22 cellular contexts compared by ENCODE assay signal in genomic region chr21:14744368-14744767, GRCh38.
DNase-seq lines count a peak whose midpoint lies in the region; ATAC-seq, FAIRE-seq and TF ChIP-seq lines count a peak whose summit lies in the region.
"Had no signal": no experiment of that assay in that cellular context is flagged by ENCODE, and none has a peak within 500 bp of the region (broad histone marks: within the 10 kb centered on the region; RNA-seq: fewer than 3 reads in every experiment).

No MANE protein-coding gene starts in this region.

- no peak overlapping the region for H3K4me2 ChIP-seq in K562 (ENCODE audit: insufficient read depth, low read length)
- H3K4me2 ChIP-seq: BLaER1 had no signal

- WGBS in K562 (ENCODE audit: insufficient coverage, low coverage, missing lambda C conversion rate) = 0% methylated on average over 1 of the region's 1 CpG

- TF ChIP-seq POLR2A in K562 (conservative IDR thresholded peaks at IDR 0.05) = no peak

- H3K27ac ChIP-seq in K562 (ENCODE audit: extremely low read depth, low read depth, low read length) = peak overlapping the region; percentile 55
- H3K27ac ChIP-seq: BLaER1 had no signal

- H3K27ac Mint-ChIP-seq in stimulated activated memory B cell treated with anti-CD40 and anti-IgM and Interleukin-4, amounts not matched to agents 10 μg/mL and 1 μg/mL and 100 μg/mL, for 72 hours = peak overlapping the region; percentile 26
- H3K27ac Mint-ChIP-seq: CD14-positive monocyte; CD4-positive, alpha-beta T cell; CD8-positive, alpha-beta T cell had no signal

- no peak for TF ChIP-seq EP300 in K562 (IDR thresholded peaks at IDR 0.05; ENCODE audit: low read length)

- H3K79me2 ChIP-seq in K562 (ENCODE audit: control insufficient read depth, insufficient read depth, low read length) = peaks cover 73% of the 10 kb centered on the region

- H2AFZ ChIP-seq in K562 (ENCODE audit: low read depth, low read length) = peak overlapping the region; percentile 62

- H3K9ac ChIP-seq in K562 (ENCODE audit: insufficient read depth in 1 of 2, low read depth in 2 of 2, low read length in 2 of 2) = no peak overlapping the region
- H3K9ac ChIP-seq: BLaER1 had no signal

- H3K9me3 ChIP-seq in K562 (replicated peaks; ENCODE audit: control insufficient read depth, insufficient read depth, low read depth, low read length) = no peaks in the 10 kb centered on the region
- H3K9me3 ChIP-seq: BE2C, Caco-2 had no signal

- H3K4me1 ChIP-seq in K562 (replicated peaks in 1 of 2; ENCODE audit: control insufficient read depth in 2 of 2, insufficient read depth in 2 of 2, low read length in 2 of 2) = peaks cover 13 to 40% of the 10 kb centered on the region in 2 experiments
- H3K4me1 ChIP-seq: BE2C, BLaER1, Caco-2 had no signal

- H3K36me3 Mint-ChIP-seq in stimulated activated memory B cell treated with anti-CD40 and anti-IgM and Interleukin-4, amounts not matched to agents 10 μg/mL and 1 μg/mL and 100 μg/mL, for 72 hours = peaks cover 6% of the 10 kb centered on the region
- H3K36me3 Mint-ChIP-seq: CD14-positive monocyte; CD8-positive, alpha-beta T cell had no signal

- H3K9me3 Mint-ChIP-seq in stimulated activated memory B cell treated with anti-CD40 and anti-IgM and Interleukin-4, amounts not matched to agents 10 μg/mL and 1 μg/mL and 100 μg/mL, for 72 hours = peaks cover 11% of the 10 kb centered on the region

- no peaks in the 10 kb centered on the region for H3K27me3 Mint-ChIP-seq in stimulated activated memory B cell treated with anti-CD40 and anti-IgM and Interleukin-4, amounts not matched to agents 10 μg/mL and 1 μg/mL and 100 μg/mL, for 72 hours
- H3K27me3 Mint-ChIP-seq: CD4-positive, alpha-beta T cell had no signal

- DNase-seq in K562 (ENCODE audit: extremely low read depth in 1 of 4, low spot score in 3 of 4) = peak in 1 of 4 experiments; percentile 52
- DNase-seq in central memory CD4-positive, alpha-beta T cell = no peak
- no peak for DNase-seq in stimulated activated CD4-positive, alpha-beta T cell treated with anti-CD3 and anti-CD28 coated beads, Interleukin-4, amount 100 ng/mL, for 1 hour
- no peak for DNase-seq in left cardiac atrium
- DNase-seq: 8988T; ACHN; BE2C; C1 segment of cervical spinal cord; Caco-2; Calu3; CD4-positive, alpha-beta T cell; CD8-positive, alpha-beta T cell; DMS79 treated with DMSO at 0.1 percent for 48 hours; GF-D8 had no signal

- no peaks in the 10 kb centered on the region for H3K9me1 ChIP-seq in K562 (ENCODE audit: control insufficient read depth, insufficient read depth, low read length)

- BruUV-seq in K562 (replicated peaks; lab: Mats Ljungman, UMichigan) = no TSS peak

- no peak overlapping the region for H3K4me3 Mint-ChIP-seq in stimulated activated memory B cell treated with anti-CD40 and anti-IgM and Interleukin-4, amounts not matched to agents 10 μg/mL and 1 μg/mL and 100 μg/mL, for 72 hours
- H3K4me3 Mint-ChIP-seq: CD14-positive monocyte; CD4-positive, alpha-beta T cell; CD8-positive, alpha-beta T cell had no signal

- H3K4me1 Mint-ChIP-seq in stimulated activated memory B cell treated with anti-CD40 and anti-IgM and Interleukin-4, amounts not matched to agents 10 μg/mL and 1 μg/mL and 100 μg/mL, for 72 hours = no peaks in the 10 kb centered on the region

- POLR2A ChIA-PET in K562 (lab: Yijun Ruan, JAX) = interaction anchor here (0.6 to 3.6 kb wide), 8 partner anchors 8 to 219 kb away, joined by 3 to 17 read pairs (median 5); no protein-coding TSS in a partner anchor

- intact Hi-C loops in K562 (cut with micrococcal nuclease) = no loop called here
- intact Hi-C loops in left cardiac atrium (cut with DNase I) = no loop called here

- H3K27me3 ChIP-seq in K562 (ENCODE audit: control insufficient read depth in 2 of 2, insufficient read depth in 2 of 2, low read length in 2 of 2) = no peaks in the 10 kb centered on the region
- H3K27me3 ChIP-seq: BE2C, BLaER1 had no signal

- H3K36me3 ChIP-seq in K562 (ENCODE audit: control insufficient read depth, insufficient read depth, low read length) = peaks cover 23% of the 10 kb centered on the region; the same call in 2 of the 3 replicates
- H3K36me3 ChIP-seq: BE2C, BLaER1 had no signal

- in situ Hi-C loops in K562 (cut with MboI) = no loop called here

- peak; percentile 19 for FAIRE-seq in K562 (lab: Jason Lieb, UNC)
- FAIRE-seq: A204.1, D721Med, G401.6, GM12891, GM19239 had no signal

- CTCF ChIA-PET in K562 (lab: Yijun Ruan, JAX; ENCODE audit: low intra/inter-chr PET ratio) = no interaction called here

- no peak overlapping the region for H3K4me3 ChIP-seq in K562
- H3K4me3 ChIP-seq: BLaER1 had no signal

- TF ChIP-seq CTCF in K562 (IDR thresholded peaks at IDR 0.05 in 2 of 3, conservative IDR thresholded peaks at IDR 0.05 in 1 of 3; ENCODE audit: insufficient read depth in 2 of 3, low read depth in 1 of 3, low read length in 3 of 3) = no peak

- ATAC-seq in K562 (peak; percentile 19), left cardiac atrium (no peak)
- no peak for ATAC-seq in stimulated activated memory B cell treated with anti-CD40 and anti-IgM and Interleukin-4, amounts not matched to agents 10 μg/mL and 1 μg/mL and 100 μg/mL, for 72 hours
- ATAC-seq: CD8-positive, alpha-beta T cell had no signal

- no peaks in the 10 kb centered on the region for H4K20me1 ChIP-seq in K562 (replicated peaks; ENCODE audit: control insufficient read depth, insufficient read depth, low read length)
- H4K20me1 ChIP-seq: BLaER1 had no signal

- TF ChIP-seq RAD21 in K562 (CRISPR knock-in tag; conservative IDR thresholded peaks at IDR 0.05 in 1 of 2, IDR thresholded peaks at IDR 0.05 in 1 of 2) = no peak

TF ChIP-seq in K562, 482 proteins besides CTCF, POLR2A, EP300 and RAD21 (continues in another document):
- TF ChIP-seq, protein P1, sequence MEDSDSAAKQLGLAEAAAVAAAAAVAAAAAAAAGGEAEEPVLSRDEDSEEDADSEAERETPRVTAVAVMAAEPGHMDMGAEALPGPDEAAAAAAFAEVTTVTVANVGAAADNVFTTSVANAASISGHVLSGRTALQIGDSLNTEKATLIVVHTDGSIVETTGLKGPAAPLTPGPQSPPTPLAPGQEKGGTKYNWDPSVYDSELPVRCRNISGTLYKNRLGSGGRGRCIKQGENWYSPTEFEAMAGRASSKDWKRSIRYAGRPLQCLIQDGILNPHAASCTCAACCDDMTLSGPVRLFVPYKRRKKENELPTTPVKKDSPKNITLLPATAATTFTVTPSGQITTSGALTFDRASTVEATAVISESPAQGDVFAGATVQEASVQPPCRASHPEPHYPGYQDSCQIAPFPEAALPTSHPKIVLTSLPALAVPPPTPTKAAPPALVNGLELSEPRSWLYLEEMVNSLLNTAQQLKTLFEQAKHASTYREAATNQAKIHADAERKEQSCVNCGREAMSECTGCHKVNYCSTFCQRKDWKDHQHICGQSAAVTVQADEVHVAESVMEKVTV (CRISPR knock-in tag; IDR thresholded peaks at IDR 0.05) = 0 out of 2 replicates have a peak, but pooled peaks have one; percentile 8
- TF ChIP-seq MBD1 (CRISPR knock-in tag; IDR thresholded peaks at IDR 0.05) (no peak), RUNX1 (IDR thresholded peaks at IDR 0.05; ENCODE audit: low read depth) (no peak), RREB1 (CRISPR knock-in tag; IDR thresholded peaks at IDR 0.05) (no peak)
